1 cellular context compared by ENCODE assay signal in the genomic region with DNA sequence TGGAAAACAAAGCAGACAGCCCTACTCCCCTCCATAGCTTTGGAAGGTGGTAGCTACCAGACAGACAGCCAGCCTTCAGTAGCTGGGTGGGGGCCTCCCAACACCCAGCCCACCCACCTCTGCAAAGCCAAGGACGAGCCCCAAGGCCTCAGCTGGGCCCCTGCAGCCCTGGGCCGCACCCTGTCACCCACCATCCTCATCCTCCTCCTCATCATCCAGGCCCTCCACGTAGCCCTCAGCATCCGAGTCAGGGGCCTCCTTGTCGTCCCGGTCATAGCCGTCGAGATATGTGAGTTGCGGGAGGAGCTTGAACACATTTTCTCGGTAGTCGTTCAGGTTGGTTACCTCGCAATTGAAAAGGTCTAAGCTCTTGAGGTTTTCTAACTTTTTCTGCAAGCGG.
TF ChIP-seq lines count a peak whose summit lies in the region.

No MANE protein-coding gene starts in this region.

TF ChIP-seq in HEK293, 187 proteins besides CTCF, POLR2A, EP300 and RAD21 (continued from another document):
- TF ChIP-seq ZNF747 (tag by site-specific recombination; IDR thresholded peaks at IDR 0.05) (no peak), ZFP69B (tag by site-specific recombination; IDR thresholded peaks at IDR 0.05) (no peak)
